17 cellular contexts compared by ENCODE assay signal in the genomic region with DNA sequence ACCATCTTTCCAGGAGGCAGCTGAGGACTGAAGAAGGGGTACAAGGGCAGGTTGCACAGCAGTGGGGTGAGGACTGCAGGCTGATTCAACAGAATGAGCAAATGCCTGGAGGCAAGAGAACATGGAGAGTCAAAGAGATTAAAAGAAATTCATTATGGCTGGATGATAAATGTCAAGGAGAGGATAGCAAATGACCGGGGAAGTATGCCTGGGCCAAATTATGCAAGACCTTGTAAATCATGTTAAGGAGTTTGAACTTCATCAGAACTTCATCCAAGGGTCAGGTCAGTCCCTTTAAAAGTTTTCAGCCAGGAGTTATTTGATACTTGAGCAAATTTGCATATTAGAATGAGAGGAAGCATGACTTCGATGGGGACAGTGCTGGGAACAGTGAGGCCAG.
"Had no signal": no experiment of that assay in that cellular context is flagged by ENCODE, and none has a peak within 500 bp of the region (broad histone marks: within the 10 kb centered on the region; RNA-seq: fewer than 3 reads in every experiment).

No MANE protein-coding gene starts in this region.

- H3K4me1 ChIP-seq: adrenal gland, colonic mucosa, esophagus squamous epithelium, pancreas, thyroid gland had no signal

- H3K27ac Mint-ChIP-seq: activated CD8-positive, alpha-beta T cell treated with anti-CD3 and anti-CD28 coated beads, Interleukin-2, amount 10 ng/mL, durations not matched to agents 7 days and 5 days; activated naive CD4-positive, alpha-beta T cell treated with anti-CD3 and anti-CD28 coated beads, Interleukin-2, amount 50 U/mL, for 72 hours; nephron; stimulated activated naive CD8-positive, alpha-beta T cell treated with anti-CD3 and anti-CD28 coated beads, Interleukin-15, Interleukin-2, amounts not matched to agents 100 ng/mL and 50 ng/mL, for 24 hours had no signal

- H3K36me3 ChIP-seq: adrenal gland, colonic mucosa, esophagus squamous epithelium, pancreas, thyroid gland had no signal

- DNase-seq: activated CD4-positive, alpha-beta T cell treated with anti-CD3 and anti-CD28 coated beads for 1 hour; activated CD4-positive, alpha-beta T cell treated with anti-CD3 and anti-CD28 coated beads, Interleukin-2, amount 50 U/mL, for 1 hour; activated CD8-positive, alpha-beta T cell treated with anti-CD3 and anti-CD28 coated beads, Interleukin-2, amount 10 ng/mL, durations not matched to agents 7 days and 5 days; activated T-cell treated with anti-CD3 and anti-CD28 coated beads, Interleukin-2, amount 50 U/mL, for 1 hour; colonic mucosa; esophagus squamous epithelium; mesenchymal stem cell; pancreas; right cardiac atrium; substantia nigra; T-helper 1 cell; thyroid gland had no signal

- H3K27me3 ChIP-seq: adrenal gland, colonic mucosa, esophagus squamous epithelium, pancreas, thyroid gland had no signal

- ATAC-seq: activated CD8-positive, alpha-beta T cell treated with anti-CD3 and anti-CD28 coated beads, Interleukin-2, amount 10 ng/mL, durations not matched to agents 7 days and 5 days; activated naive CD4-positive, alpha-beta T cell treated with anti-CD3 and anti-CD28 coated beads, Interleukin-2, amount 50 U/mL, for 72 hours; left ventricle myocardium superior; pancreas; right cardiac atrium had no signal

- H3K27ac ChIP-seq: adrenal gland, colonic mucosa, esophagus squamous epithelium, pancreas, thyroid gland had no signal

- H3K4me3 ChIP-seq: adrenal gland, colonic mucosa, esophagus squamous epithelium, pancreas, thyroid gland had no signal

- H3K9me3 ChIP-seq: adrenal gland, colonic mucosa, esophagus squamous epithelium, pancreas, thyroid gland had no signal

- H3K27me3 Mint-ChIP-seq: stimulated activated naive CD8-positive, alpha-beta T cell treated with anti-CD3 and anti-CD28 coated beads, Interleukin-15, Interleukin-2, amounts not matched to agents 100 ng/mL and 50 ng/mL, for 24 hours had no signal

- H3K4me3 Mint-ChIP-seq: activated CD8-positive, alpha-beta T cell treated with anti-CD3 and anti-CD28 coated beads, Interleukin-2, amount 10 ng/mL, durations not matched to agents 7 days and 5 days; nephron; stimulated activated naive CD8-positive, alpha-beta T cell treated with anti-CD3 and anti-CD28 coated beads, Interleukin-15, Interleukin-2, amounts not matched to agents 100 ng/mL and 50 ng/mL, for 24 hours had no signal

- H3K36me3 Mint-ChIP-seq: activated naive CD4-positive, alpha-beta T cell treated with anti-CD3 and anti-CD28 coated beads, Interleukin-2, amount 50 U/mL, for 72 hours had no signal
